In genomic region chr6:45320349-45320748, GRCh38 we compare ENCODE assay signal across 24 cellular contexts. TPM values are rescaled to one million over a fixed set of nuclear protein-coding genes. Genes with fewer than 3 reads are reported as not detected.
"Had no signal": no experiment of that assay in that cellular context is flagged by ENCODE, and none has a peak within 500 bp of the region (broad histone marks: within the 10 kb centered on the region; RNA-seq: fewer than 3 reads in every experiment).

No MANE protein-coding gene starts in this region.

- H3K27ac Mint-ChIP-seq: nephron; neural progenitor cell; progenitor cell of endocrine pancreas; stimulated activated effector memory CD8-positive, alpha-beta T cell treated with anti-CD3 and anti-CD28 coated beads, Interleukin-12 subunit alpha, Interleukin-12 subunit beta, amount 100 ng/mL, for 72 hours; stimulated activated naive B cell treated with anti-CD40 and anti-IgM and Interleukin-4, amounts not matched to agents 10 μg/mL and 1 μg/mL and 100 μg/mL, for 72 hours; stimulated activated naive CD8-positive, alpha-beta T cell treated with anti-CD3 and anti-CD28 coated beads, Interleukin-15, Interleukin-2, amounts not matched to agents 100 ng/mL and 50 ng/mL, for 24 hours had no signal

- DNase-seq: occipital lobe; ovary; posterior cingulate gyrus; psoas muscle; right cardiac atrium; right lobe of liver; sigmoid colon; small intestine; stimulated activated CD4-positive, alpha-beta T cell treated with anti-CD3 and anti-CD28 coated beads, Interleukin-15, amount 100 ng/mL, for 24 hours; stimulated activated CD4-positive, alpha-beta T cell treated with anti-CD3 and anti-CD28 coated beads, Interleukin-2, amount 100 ng/mL, for 24 hours; stimulated activated CD4-positive, alpha-beta T cell treated with anti-CD3 and anti-CD28 coated beads, Interleukin-2, amount 100 ng/mL, for 48 hours; stimulated activated CD4-positive, alpha-beta T cell treated with anti-CD3 and anti-CD28 coated beads, Interleukin-4, amount 100 ng/mL, for 24 hours; stimulated activated naive B cell treated with anti-CD40 and anti-IgM and Interleukin-4, amounts not matched to agents 10 μg/mL and 1 μg/mL and 100 μg/mL, for 72 hours; stimulated activated naive CD4-positive, alpha-beta T cell treated with Interleukin-2 at 50 U/mL for 16 hours; stomach; thyroid gland; trophoblast cell; upper lobe of left lung had no signal

- ATAC-seq: psoas muscle; right cardiac atrium; right lobe of liver; stimulated activated effector memory CD8-positive, alpha-beta T cell treated with anti-CD3 and anti-CD28 coated beads, Interleukin-12 subunit alpha, Interleukin-12 subunit beta, amount 100 ng/mL, for 72 hours; stimulated activated naive B cell treated with anti-CD40 and anti-IgM and Interleukin-4, amounts not matched to agents 10 μg/mL and 1 μg/mL and 100 μg/mL, for 72 hours had no signal

- H3K9me3 Mint-ChIP-seq: stimulated activated naive B cell treated with anti-CD40 and anti-IgM and Interleukin-4, amounts not matched to agents 10 μg/mL and 1 μg/mL and 100 μg/mL, for 72 hours; stimulated activated naive CD8-positive, alpha-beta T cell treated with anti-CD3 and anti-CD28 coated beads, Interleukin-15, Interleukin-2, amounts not matched to agents 100 ng/mL and 50 ng/mL, for 24 hours had no signal

- H3K4me3 Mint-ChIP-seq: nephron; neural progenitor cell; stimulated activated effector memory CD8-positive, alpha-beta T cell treated with anti-CD3 and anti-CD28 coated beads, Interleukin-12 subunit alpha, Interleukin-12 subunit beta, amount 100 ng/mL, for 72 hours; stimulated activated naive B cell treated with anti-CD40 and anti-IgM and Interleukin-4, amounts not matched to agents 10 μg/mL and 1 μg/mL and 100 μg/mL, for 72 hours; stimulated activated naive CD8-positive, alpha-beta T cell treated with anti-CD3 and anti-CD28 coated beads, Interleukin-15, Interleukin-2, amounts not matched to agents 100 ng/mL and 50 ng/mL, for 24 hours had no signal

- H3K36me3 Mint-ChIP-seq: stimulated activated effector memory CD8-positive, alpha-beta T cell treated with anti-CD3 and anti-CD28 coated beads, Interleukin-12 subunit alpha, Interleukin-12 subunit beta, amount 100 ng/mL, for 72 hours had no signal

- H3K27me3 Mint-ChIP-seq: progenitor cell of endocrine pancreas; stimulated activated naive B cell treated with anti-CD40 and anti-IgM and Interleukin-4, amounts not matched to agents 10 μg/mL and 1 μg/mL and 100 μg/mL, for 72 hours; stimulated activated naive CD8-positive, alpha-beta T cell treated with anti-CD3 and anti-CD28 coated beads, Interleukin-15, Interleukin-2, amounts not matched to agents 100 ng/mL and 50 ng/mL, for 24 hours had no signal

- H3K4me1 Mint-ChIP-seq: nephron, neural progenitor cell had no signal

RNA-seq across cellular contexts. Expression of gene RUNX2, which starts 7.8 kb away (rescaled TPM):
- polyA plus RNA-seq: neural cell had no signal
